19 cellular contexts compared by ENCODE assay signal in the genomic region with DNA sequence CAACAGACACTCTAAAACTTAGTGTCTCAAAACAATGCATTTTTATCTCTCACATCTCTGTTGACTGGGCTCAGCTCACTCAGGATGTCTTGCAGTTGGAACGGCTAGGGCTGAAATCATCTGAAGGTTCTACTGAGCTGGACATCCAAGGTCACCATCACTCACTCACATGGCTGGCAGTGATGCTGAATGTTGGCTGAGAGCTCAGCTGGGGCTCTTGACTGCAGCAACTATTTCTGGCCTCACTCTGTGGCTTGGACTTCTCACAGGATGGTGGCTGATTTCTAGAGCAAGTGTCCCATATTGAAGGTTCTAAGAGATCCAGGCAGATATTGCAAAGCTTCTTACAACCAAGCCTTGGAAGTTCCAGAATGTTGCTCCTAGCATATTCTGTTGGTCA.
A peak's percentile ranks its signal among the peaks of the same experiment; 100 is the strongest.
DNase-seq lines count a peak whose midpoint lies in the region; ATAC-seq, FAIRE-seq and TF ChIP-seq lines count a peak whose summit lies in the region.
"Had no signal": no experiment of that assay in that cellular context is flagged by ENCODE, and none has a peak within 500 bp of the region (broad histone marks: within the 10 kb centered on the region; RNA-seq: fewer than 3 reads in every experiment).

No MANE protein-coding gene starts in this region.

- H4K91ac ChIP-seq in H1 (replicated peaks; ENCODE audit: insufficient read length, low read length) = no peak overlapping the region

- POLR2A ChIA-PET in H1 (lab: Charles Lee; ENCODE audit: partially characterized antibody) = interaction anchor here (1.2 to 1.6 kb wide), 2 partner anchors 10 to 20 kb away, joined by 3 to 5 read pairs; no protein-coding TSS in a partner anchor

- TF ChIP-seq POLR2A in H1 (IDR thresholded peaks at IDR 0.05; ENCODE audit: control extremely low read depth in 1 of 2, low read depth in 2 of 2, low read length in 2 of 2) (no peak), lower leg skin (IDR thresholded peaks at IDR 0.05) (no peak)

- H2BK5ac ChIP-seq in H1 (ENCODE audit: low read depth, low read length) = no peak overlapping the region

- H3K4me3 ChIP-seq in H1 (ENCODE audit: extremely low read depth in 1 of 4, insufficient read depth in 2 of 4, low read depth in 3 of 4, low read length in 4 of 4) (no peak overlapping the region), lower leg skin (ENCODE audit: low read depth, poor library complexity, severe bottlenecking) (no peak overlapping the region), skeletal muscle tissue (ENCODE audit: low read length in 3 of 3) (peak overlapping the region in 1 of 3 donors; percentile 24)
- H3K4me3 ChIP-seq: cardiac muscle cell, sigmoid colon had no signal

- no peak overlapping the region for H2BK12ac ChIP-seq in H1 (ENCODE audit: low read depth, low read length)

- ATAC-seq in GM18907 (IDR thresholded peaks at IDR 0.05; ENCODE audit: unreplicated experiment) = no peak
- ATAC-seq in GM21360 (IDR thresholded peaks at IDR 0.05; ENCODE audit: unreplicated experiment) = no peak
- ATAC-seq: naive thymus-derived CD4-positive, alpha-beta T cell had no signal

- no peaks in the 10 kb centered on the region for H4K20me1 ChIP-seq in H1 (replicated peaks in 1 of 2; ENCODE audit: control insufficient read depth in 1 of 2, insufficient read depth in 2 of 2, low read length in 2 of 2)

- no peak overlapping the region for H3K9ac ChIP-seq in H1 (replicated peaks in 1 of 4; ENCODE audit: extremely low read depth in 1 of 4, low read depth in 3 of 4, low read length in 3 of 4)
- H3K9ac ChIP-seq in skeletal muscle tissue (ENCODE audit: low read depth in 1 of 3, low read length in 3 of 3) = no peak overlapping the region

- H3K79me1 ChIP-seq in H1 (ENCODE audit: low read depth, low read length) = no peaks in the 10 kb centered on the region; the same call in 1 of the 2 replicates

- H3K14ac ChIP-seq in H1 (ENCODE audit: insufficient read length) = no peak overlapping the region

- no peak overlapping the region for H2BK20ac ChIP-seq in H1 (ENCODE audit: low read length)

- FAIRE-seq in H1 (lab: Jason Lieb, UNC) = no peak
- FAIRE-seq: H54, islet of Langerhans had no signal

- H4K8ac ChIP-seq in H1 (ENCODE audit: extremely low read depth, insufficient read depth, low read length) = no peak overlapping the region

- no peak overlapping the region for H3K18ac ChIP-seq in H1 (ENCODE audit: extremely low read depth, low read length)

- no peak for TF ChIP-seq RAD21 in H1 (IDR thresholded peaks at IDR 0.05 in 1 of 2, conservative IDR thresholded peaks at IDR 0.05 in 1 of 2; ENCODE audit: low read depth in 2 of 2, low read length in 2 of 2)

- H3K9me3 ChIP-seq in H1 (ENCODE audit: insufficient read depth in 2 of 2, low read depth in 1 of 2, low read length in 1 of 2) (no peaks in the 10 kb centered on the region), skeletal muscle tissue (ENCODE audit: control insufficient read depth in 3 of 3, low read length in 3 of 3) (no peaks in the 10 kb centered on the region)
- H3K9me3 ChIP-seq: sigmoid colon had no signal

- H3K4me1 ChIP-seq in H1 (replicated peaks in 1 of 4; ENCODE audit: control insufficient read depth in 3 of 4, insufficient read depth in 4 of 4, low read length in 3 of 4) = peaks cover 6 to 16% (median 9%) of the 10 kb centered on the region in 4 experiments; a peak in 5 of 7 replicates
- peaks cover 22 to 36% (median 31%) of the 10 kb centered on the region in 3 donors for H3K4me1 ChIP-seq in skeletal muscle tissue (ENCODE audit: control insufficient read depth in 3 of 3, insufficient read depth in 3 of 3, low read length in 3 of 3)

- no peak overlapping the region for H4K5ac ChIP-seq in H1 (ENCODE audit: insufficient read length, low read depth, low read length)

- no peak for TF ChIP-seq EP300 in H1 (IDR thresholded peaks at IDR 0.05; ENCODE audit: borderline replicate concordance in 1 of 2, low read depth in 2 of 2, low read length in 2 of 2)

- H3K56ac ChIP-seq in H1 (replicated peaks; ENCODE audit: insufficient read length, low read depth, low read length) = no peak overlapping the region

- H2BK120ac ChIP-seq in H1 (replicated peaks; ENCODE audit: low read depth, low read length) = no peak overlapping the region

- 0 out of 2 replicates have a peak overlapping the region, but pooled peaks have one; percentile 31 for H2AK5ac ChIP-seq in H1 (ENCODE audit: low read depth, low read length)

- H3K4me2 ChIP-seq in H1 (ENCODE audit: insufficient read depth in 1 of 2, low read depth in 2 of 2, low read length in 2 of 2) = no peak overlapping the region

- CTCF ChIA-PET in H1 (lab: Charles Lee; ENCODE audit: partially characterized antibody) = interaction anchor here (1.0 to 1.8 kb wide), 3 partner anchors 12 to 217 kb away, joined by 3 to 6 read pairs (median 4); no protein-coding TSS in a partner anchor

- H3K23me2 ChIP-seq in H1 (ENCODE audit: low read depth, low read length) = peaks cover 5% of the 10 kb centered on the region; the same call in 1 of the 2 replicates

- H2AFZ ChIP-seq in H1 (ENCODE audit: low read length) = no peak overlapping the region

- no peak for TF ChIP-seq CTCF in H1 (IDR thresholded peaks at IDR 0.05; ENCODE audit: control extremely low read depth in 1 of 3, insufficient read depth in 1 of 3, low read depth in 1 of 3, low read length in 3 of 3)
- TF ChIP-seq CTCF in lower leg skin (IDR thresholded peaks at IDR 0.05) = no peak

- DNase-seq in M059J (ENCODE audit: low read depth) = peak; percentile 34
- DNase-seq in H1 (ENCODE audit: low read depth in 1 of 2, low spot score in 2 of 2) = peak in 1 of 2 experiments; percentile 23
- DNase-seq in lower leg skin (ENCODE audit: low spot score in 2 of 2) = peak; percentile 13 to 83
- DNase-seq in iPS-NIHi11 (ENCODE audit: low spot score) = no peak
- DNase-seq in posterior cingulate gyrus = no peak
- DNase-seq: activated naive CD8-positive, alpha-beta T cell treated with anti-CD3 and anti-CD28 coated beads for 36 hours; activated T-cell treated with anti-CD3 and anti-CD28 coated beads, Interleukin-2, amount 50 U/mL, for 24 hours; naive thymus-derived CD4-positive, alpha-beta T cell; NCI-H187; NCI-H524; sigmoid colon; stimulated activated CD4-positive, alpha-beta T cell treated with anti-CD3 and anti-CD28 coated beads, Interleukin-4, amount 100 ng/mL, for 4 hours; SW 1271 had no signal

- 86% methylated on average over 1 of the region's 1 CpG; no CpG with 5 or more reads in 1 of the 2 experiments for WGBS in H1 (ENCODE audit: extremely low coverage in 1 of 2, insufficient coverage in 1 of 2, insufficient read length in 1 of 2, insufficient replicate concordance in 2 of 2, low coverage in 1 of 2, low lambda C conversion rate in 2 of 2, missing lambda C conversion rate in 1 of 2), 2 experiments
- 56 to 60% methylated on average over 1 of the region's 1 CpG for WGBS in lower leg skin, 2 donors

- intact Hi-C loops in lower leg skin (cut with DNase I; ENCODE audit: low total_unique reads) (no loop called here), posterior cingulate gyrus (cut with DNase I) (no loop called here)

- H3K79me2 ChIP-seq in H1 (ENCODE audit: control insufficient read depth in 1 of 2, insufficient read depth in 2 of 2, low read length in 2 of 2) = no peaks in the 10 kb centered on the region

- no peak overlapping the region for H3K4ac ChIP-seq in H1 (replicated peaks; ENCODE audit: insufficient read length, low read depth, low read length)

- no peak overlapping the region for H3K27ac ChIP-seq in H1 (ENCODE audit: low read depth, low read length)
- H3K27ac ChIP-seq in skeletal muscle tissue (ENCODE audit: low read depth, low read length) = peak overlapping the region; percentile 66
- H3K27ac ChIP-seq: cardiac muscle cell had no signal

- no peaks in the 10 kb centered on the region for H3K27me3 ChIP-seq in H1 (replicated peaks in 1 of 4; ENCODE audit: control insufficient read depth in 3 of 4, extremely low read depth in 1 of 4, insufficient read depth in 3 of 4, low read length in 3 of 4)
- no peaks in the 10 kb centered on the region for H3K27me3 ChIP-seq in skeletal muscle tissue (ENCODE audit: control insufficient read depth in 3 of 3, insufficient read depth in 3 of 3, low read length in 3 of 3)
- H3K27me3 ChIP-seq: cardiac muscle cell, sigmoid colon had no signal

- H3K36me3 ChIP-seq in H1 (ENCODE audit: control insufficient read depth in 2 of 4, insufficient read depth in 4 of 4, low read length in 3 of 4) = no peaks in the 10 kb centered on the region
- no peaks in the 10 kb centered on the region for H3K36me3 ChIP-seq in skeletal muscle tissue (ENCODE audit: control insufficient read depth in 3 of 3, insufficient read depth in 3 of 3, low read length in 3 of 3)
- H3K36me3 ChIP-seq: cardiac muscle cell, sigmoid colon had no signal

- no peak overlapping the region for H2BK15ac ChIP-seq in H1 (ENCODE audit: low read length)

- no peak overlapping the region for H3K23ac ChIP-seq in H1 (ENCODE audit: insufficient read length)

TF ChIP-seq in H1, 55 proteins besides CTCF, POLR2A, EP300 and RAD21:
- TF ChIP-seq GABPA (IDR thresholded peaks at IDR 0.05; ENCODE audit: borderline replicate concordance, insufficient read depth, low read length) (no peak), JUN (IDR thresholded peaks at IDR 0.05; ENCODE audit: low read depth, low read length) (no peak), SRF (IDR thresholded peaks at IDR 0.05; ENCODE audit: low read depth, low read length) (no peak), RNF2 (IDR thresholded peaks at IDR 0.05; ENCODE audit: borderline replicate concordance, low read depth, low read length, missing control alignments, poor library complexity, severe bottlenecking) (no peak), HDAC6 (IDR thresholded peaks at IDR 0.05; ENCODE audit: low read depth, low read length) (no peak), KDM4A (IDR thresholded peaks at IDR 0.05; ENCODE audit: low read depth, low read length, severe bottlenecking) (no peak), SP1 (IDR thresholded peaks at IDR 0.05; ENCODE audit: low read depth, low read length) (no peak), CTBP2 (IDR thresholded peaks at IDR 0.05; ENCODE audit: borderline replicate concordance, insufficient read depth, insufficient read length, low read length) (no peak), SUZ12 (IDR thresholded peaks at IDR 0.05; ENCODE audit: low read length) (no peak), MAFK (IDR thresholded peaks at IDR 0.05; ENCODE audit: low read depth, low read length) (no peak)
- TF ChIP-seq, protein P1, sequence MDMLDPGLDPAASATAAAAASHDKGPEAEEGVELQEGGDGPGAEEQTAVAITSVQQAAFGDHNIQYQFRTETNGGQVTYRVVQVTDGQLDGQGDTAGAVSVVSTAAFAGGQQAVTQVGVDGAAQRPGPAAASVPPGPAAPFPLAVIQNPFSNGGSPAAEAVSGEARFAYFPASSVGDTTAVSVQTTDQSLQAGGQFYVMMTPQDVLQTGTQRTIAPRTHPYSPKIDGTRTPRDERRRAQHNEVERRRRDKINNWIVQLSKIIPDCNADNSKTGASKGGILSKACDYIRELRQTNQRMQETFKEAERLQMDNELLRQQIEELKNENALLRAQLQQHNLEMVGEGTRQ (IDR thresholded peaks at IDR 0.05; ENCODE audit: low read length) = no peak
- TF ChIP-seq, protein P2, sequence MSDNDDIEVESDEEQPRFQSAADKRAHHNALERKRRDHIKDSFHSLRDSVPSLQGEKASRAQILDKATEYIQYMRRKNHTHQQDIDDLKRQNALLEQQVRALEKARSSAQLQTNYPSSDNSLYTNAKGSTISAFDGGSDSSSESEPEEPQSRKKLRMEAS (IDR thresholded peaks at IDR 0.05) = no peak

Comparison
In these comparisons a context has a peak if more than half of its experiments do, and no peak if none do; other contexts are left out.
1. DNase-seq: peak in M059J (single experiment) and lower leg skin (2 of 2); none in iPS-NIHi11 (single experiment) and posterior cingulate gyrus (0 of 10).